Comparison of ENCODE assay signal across 2 cellular contexts in the genomic region with DNA sequence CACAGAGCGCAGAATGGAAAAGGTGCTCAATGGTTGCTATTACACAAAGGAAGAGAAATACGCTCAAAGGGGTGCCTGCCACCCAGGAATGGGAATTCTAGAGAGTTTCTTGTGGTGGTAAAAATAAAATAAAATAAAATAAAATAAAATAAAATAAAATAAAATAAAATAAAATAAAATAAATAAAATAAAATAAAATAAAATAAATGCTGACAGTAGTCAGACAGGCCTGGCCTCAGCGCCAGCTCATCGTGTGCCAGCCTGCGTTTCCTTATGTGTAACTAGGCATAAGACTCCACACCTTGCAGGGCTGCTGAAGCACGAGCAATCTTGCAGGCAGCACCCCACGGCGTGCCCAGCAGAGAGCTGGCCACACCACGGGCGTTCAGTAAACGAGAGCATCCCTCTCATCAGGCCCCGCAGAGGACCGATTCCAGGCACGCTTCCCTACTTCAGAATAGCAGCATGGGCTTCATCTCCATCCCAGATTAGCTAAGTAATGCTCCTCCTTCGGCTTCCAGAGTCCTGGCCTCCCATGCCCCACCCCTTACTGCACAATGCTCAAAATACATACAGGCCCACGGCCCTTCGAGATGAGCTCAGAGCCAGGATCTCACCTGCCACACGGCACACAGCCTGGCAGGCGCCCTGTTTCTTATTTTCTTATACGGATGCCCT.
TF ChIP-seq lines count a peak whose summit lies in the region.

No MANE protein-coding gene starts in this region.

TF ChIP-seq in SK-N-SH, 30 proteins besides CTCF, POLR2A, EP300 and RAD21 (continued from another document):
- TF ChIP-seq, protein P1, sequence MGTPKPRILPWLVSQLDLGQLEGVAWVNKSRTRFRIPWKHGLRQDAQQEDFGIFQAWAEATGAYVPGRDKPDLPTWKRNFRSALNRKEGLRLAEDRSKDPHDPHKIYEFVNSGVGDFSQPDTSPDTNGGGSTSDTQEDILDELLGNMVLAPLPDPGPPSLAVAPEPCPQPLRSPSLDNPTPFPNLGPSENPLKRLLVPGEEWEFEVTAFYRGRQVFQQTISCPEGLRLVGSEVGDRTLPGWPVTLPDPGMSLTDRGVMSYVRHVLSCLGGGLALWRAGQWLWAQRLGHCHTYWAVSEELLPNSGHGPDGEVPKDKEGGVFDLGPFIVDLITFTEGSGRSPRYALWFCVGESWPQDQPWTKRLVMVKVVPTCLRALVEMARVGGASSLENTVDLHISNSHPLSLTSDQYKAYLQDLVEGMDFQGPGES (IDR thresholded peaks at IDR 0.05; ENCODE audit: low read depth, low read length): no peak
- TF ChIP-seq YY1 (IDR thresholded peaks at IDR 0.05; ENCODE audit: low read depth): no peak
- TF ChIP-seq TAF1 (IDR thresholded peaks at IDR 0.05; ENCODE audit: borderline replicate concordance, low read depth, low read length): no peak
- no peak for TF ChIP-seq POLR2AphosphoS5 (IDR thresholded peaks at IDR 0.05; ENCODE audit: low read depth, low read length)
- TF ChIP-seq TEAD4 (IDR thresholded peaks at IDR 0.05; ENCODE audit: borderline replicate concordance, insufficient read depth): no peak
- TF ChIP-seq, protein P2, sequence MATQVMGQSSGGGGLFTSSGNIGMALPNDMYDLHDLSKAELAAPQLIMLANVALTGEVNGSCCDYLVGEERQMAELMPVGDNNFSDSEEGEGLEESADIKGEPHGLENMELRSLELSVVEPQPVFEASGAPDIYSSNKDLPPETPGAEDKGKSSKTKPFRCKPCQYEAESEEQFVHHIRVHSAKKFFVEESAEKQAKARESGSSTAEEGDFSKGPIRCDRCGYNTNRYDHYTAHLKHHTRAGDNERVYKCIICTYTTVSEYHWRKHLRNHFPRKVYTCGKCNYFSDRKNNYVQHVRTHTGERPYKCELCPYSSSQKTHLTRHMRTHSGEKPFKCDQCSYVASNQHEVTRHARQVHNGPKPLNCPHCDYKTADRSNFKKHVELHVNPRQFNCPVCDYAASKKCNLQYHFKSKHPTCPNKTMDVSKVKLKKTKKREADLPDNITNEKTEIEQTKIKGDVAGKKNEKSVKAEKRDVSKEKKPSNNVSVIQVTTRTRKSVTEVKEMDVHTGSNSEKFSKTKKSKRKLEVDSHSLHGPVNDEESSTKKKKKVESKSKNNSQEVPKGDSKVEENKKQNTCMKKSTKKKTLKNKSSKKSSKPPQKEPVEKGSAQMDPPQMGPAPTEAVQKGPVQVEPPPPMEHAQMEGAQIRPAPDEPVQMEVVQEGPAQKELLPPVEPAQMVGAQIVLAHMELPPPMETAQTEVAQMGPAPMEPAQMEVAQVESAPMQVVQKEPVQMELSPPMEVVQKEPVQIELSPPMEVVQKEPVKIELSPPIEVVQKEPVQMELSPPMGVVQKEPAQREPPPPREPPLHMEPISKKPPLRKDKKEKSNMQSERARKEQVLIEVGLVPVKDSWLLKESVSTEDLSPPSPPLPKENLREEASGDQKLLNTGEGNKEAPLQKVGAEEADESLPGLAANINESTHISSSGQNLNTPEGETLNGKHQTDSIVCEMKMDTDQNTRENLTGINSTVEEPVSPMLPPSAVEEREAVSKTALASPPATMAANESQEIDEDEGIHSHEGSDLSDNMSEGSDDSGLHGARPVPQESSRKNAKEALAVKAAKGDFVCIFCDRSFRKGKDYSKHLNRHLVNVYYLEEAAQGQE (IDR thresholded peaks at IDR 0.05; ENCODE audit: low read depth, low read length): no peak

TF ChIP-seq in SK-N-SH treated with all-trans-retinoic acid at 6 μM for 48 hours, 23 proteins besides CTCF, POLR2A, EP300 and RAD21:
- TF ChIP-seq, protein P3, sequence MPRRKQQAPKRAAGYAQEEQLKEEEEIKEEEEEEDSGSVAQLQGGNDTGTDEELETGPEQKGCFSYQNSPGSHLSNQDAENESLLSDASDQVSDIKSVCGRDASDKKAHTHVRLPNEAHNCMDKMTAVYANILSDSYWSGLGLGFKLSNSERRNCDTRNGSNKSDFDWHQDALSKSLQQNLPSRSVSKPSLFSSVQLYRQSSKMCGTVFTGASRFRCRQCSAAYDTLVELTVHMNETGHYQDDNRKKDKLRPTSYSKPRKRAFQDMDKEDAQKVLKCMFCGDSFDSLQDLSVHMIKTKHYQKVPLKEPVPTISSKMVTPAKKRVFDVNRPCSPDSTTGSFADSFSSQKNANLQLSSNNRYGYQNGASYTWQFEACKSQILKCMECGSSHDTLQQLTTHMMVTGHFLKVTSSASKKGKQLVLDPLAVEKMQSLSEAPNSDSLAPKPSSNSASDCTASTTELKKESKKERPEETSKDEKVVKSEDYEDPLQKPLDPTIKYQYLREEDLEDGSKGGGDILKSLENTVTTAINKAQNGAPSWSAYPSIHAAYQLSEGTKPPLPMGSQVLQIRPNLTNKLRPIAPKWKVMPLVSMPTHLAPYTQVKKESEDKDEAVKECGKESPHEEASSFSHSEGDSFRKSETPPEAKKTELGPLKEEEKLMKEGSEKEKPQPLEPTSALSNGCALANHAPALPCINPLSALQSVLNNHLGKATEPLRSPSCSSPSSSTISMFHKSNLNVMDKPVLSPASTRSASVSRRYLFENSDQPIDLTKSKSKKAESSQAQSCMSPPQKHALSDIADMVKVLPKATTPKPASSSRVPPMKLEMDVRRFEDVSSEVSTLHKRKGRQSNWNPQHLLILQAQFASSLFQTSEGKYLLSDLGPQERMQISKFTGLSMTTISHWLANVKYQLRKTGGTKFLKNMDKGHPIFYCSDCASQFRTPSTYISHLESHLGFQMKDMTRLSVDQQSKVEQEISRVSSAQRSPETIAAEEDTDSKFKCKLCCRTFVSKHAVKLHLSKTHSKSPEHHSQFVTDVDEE (CRISPR knock-in tag; IDR thresholded peaks at IDR 0.05): no peak
- TF ChIP-seq PATZ1 (CRISPR knock-in tag; IDR thresholded peaks at IDR 0.05; ENCODE audit: borderline replicate concordance): no peak
- TF ChIP-seq ISL1 (CRISPR knock-in tag; IDR thresholded peaks at IDR 0.05): no peak
- no peak for TF ChIP-seq OSR1 (CRISPR knock-in tag; IDR thresholded peaks at IDR 0.05)
- no peak for TF ChIP-seq ESRRG (CRISPR knock-in tag; IDR thresholded peaks at IDR 0.05)
- no peak for TF ChIP-seq ZNF70 (CRISPR knock-in tag; IDR thresholded peaks at IDR 0.05)
- TF ChIP-seq CSDC2 (CRISPR knock-in tag; IDR thresholded peaks at IDR 0.05): no peak
- no peak for TF ChIP-seq ZC3H10 (CRISPR knock-in tag; IDR thresholded peaks at IDR 0.05)
